1 cellular context compared by ENCODE assay signal in the genomic region with DNA sequence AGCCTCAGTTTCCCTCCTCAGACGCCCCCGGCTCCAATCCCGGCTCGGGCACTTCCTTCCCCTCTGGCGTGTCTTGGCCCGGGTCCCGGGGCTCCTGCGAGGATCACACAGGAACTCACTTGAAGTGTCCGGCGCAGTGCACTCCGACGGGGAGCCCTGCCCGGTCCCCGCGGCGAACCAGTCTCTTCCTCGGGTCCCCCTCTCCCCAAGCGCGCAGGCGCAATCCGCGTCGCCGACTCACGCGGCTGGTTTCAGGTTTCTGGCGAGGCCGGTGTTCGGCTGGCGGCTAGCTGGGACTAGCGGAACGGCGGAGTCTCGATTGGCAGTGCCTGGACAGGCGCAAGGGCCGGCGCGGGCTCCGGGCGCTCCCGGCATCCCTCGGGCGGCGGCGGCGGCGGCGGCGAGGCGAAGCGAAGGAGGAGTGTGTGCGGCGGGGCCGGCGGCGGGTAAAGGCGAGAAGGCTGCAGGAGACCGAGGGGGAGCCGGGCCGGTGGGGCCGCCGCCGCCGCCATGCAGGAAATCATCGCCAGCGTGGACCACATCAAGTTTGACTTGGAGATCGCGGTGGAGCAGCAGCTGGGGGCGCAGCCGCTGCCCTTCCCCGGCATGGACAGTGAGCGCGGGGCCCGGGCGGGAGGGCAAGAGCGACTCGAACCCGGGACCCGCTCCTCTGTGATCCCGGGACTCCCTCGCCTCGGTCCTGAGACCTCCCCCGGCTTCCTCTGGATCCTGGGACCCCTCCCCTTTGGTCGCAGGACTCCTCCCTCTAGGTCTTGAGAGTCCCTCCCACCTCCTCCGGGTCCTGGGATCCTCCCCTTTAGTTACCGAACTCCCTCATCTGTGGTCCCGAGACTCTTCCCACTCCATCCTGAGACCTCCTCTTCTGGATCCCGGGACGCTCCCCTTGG.
A peak's percentile ranks its signal among the peaks of the same experiment; 100 is the strongest.
TF ChIP-seq lines count a peak whose summit lies in the region.

A gene (plus strand): TSS at position 371 of the 908 bp plus-strand sequence. CDS start 140 bp downstream, at position 511.
A gene with protein sequence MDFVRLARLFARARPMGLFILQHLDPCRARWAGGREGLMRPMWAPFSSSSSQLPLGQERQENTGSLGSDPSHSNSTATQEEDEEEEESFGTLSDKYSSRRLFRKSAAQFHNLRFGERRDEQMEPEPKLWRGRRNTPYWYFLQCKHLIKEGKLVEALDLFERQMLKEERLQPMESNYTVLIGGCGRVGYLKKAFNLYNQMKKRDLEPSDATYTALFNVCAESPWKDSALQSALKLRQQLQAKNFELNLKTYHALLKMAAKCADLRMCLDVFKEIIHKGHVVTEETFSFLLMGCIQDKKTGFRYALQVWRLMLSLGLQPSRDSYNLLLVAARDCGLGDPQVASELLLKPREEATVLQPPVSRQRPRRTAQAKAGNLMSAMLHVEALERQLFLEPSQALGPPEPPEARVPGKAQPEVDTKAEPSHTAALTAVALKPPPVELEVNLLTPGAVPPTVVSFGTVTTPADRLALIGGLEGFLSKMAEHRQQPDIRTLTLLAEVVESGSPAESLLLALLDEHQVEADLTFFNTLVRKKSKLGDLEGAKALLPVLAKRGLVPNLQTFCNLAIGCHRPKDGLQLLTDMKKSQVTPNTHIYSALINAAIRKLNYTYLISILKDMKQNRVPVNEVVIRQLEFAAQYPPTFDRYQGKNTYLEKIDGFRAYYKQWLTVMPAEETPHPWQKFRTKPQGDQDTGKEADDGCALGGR (minus strand): TSS at position 226 of the 908 bp plus-strand sequence. CDS start 3,556 bp downstream, outside the sequence.

TF ChIP-seq in HepG2, 621 proteins besides CTCF, POLR2A, EP300 and RAD21 (continues in another document):
- TF ChIP-seq STAG1 (CRISPR knock-in tag; IDR thresholded peaks at IDR 0.05) = no peak; the same call in 1 of the 2 replicates
- peak; percentile 60 for TF ChIP-seq NCOA2 (CRISPR knock-in tag; IDR thresholded peaks at IDR 0.05)
- no peak for TF ChIP-seq NBN (conservative IDR thresholded peaks at IDR 0.05)
- peak; percentile 90; the same call in 1 of the 2 replicates for TF ChIP-seq ZNF614 (CRISPR knock-in tag; IDR thresholded peaks at IDR 0.05; ENCODE audit: borderline replicate concordance)
- peak; percentile 83 for TF ChIP-seq AGO1 (IDR thresholded peaks at IDR 0.05; ENCODE audit: low read depth, low read length, poor library complexity, severe bottlenecking)
- TF ChIP-seq, protein P1, sequence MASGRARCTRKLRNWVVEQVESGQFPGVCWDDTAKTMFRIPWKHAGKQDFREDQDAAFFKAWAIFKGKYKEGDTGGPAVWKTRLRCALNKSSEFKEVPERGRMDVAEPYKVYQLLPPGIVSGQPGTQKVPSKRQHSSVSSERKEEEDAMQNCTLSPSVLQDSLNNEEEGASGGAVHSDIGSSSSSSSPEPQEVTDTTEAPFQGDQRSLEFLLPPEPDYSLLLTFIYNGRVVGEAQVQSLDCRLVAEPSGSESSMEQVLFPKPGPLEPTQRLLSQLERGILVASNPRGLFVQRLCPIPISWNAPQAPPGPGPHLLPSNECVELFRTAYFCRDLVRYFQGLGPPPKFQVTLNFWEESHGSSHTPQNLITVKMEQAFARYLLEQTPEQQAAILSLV (CRISPR knock-in tag; IDR thresholded peaks at IDR 0.05; ENCODE audit: borderline replicate concordance) = no peak
- no peak; the same call in 1 of the 2 replicates for TF ChIP-seq ZNF546 (CRISPR knock-in tag; conservative IDR thresholded peaks at IDR 0.05)
- TF ChIP-seq TOPORS (CRISPR knock-in tag; IDR thresholded peaks at IDR 0.05) = peak; percentile 87
- TF ChIP-seq ZSCAN9 (CRISPR knock-in tag; IDR thresholded peaks at IDR 0.05; ENCODE audit: borderline replicate concordance) = peak; percentile 81; the same call in 1 of the 2 replicates
- no peak for TF ChIP-seq ZNF24 (IDR thresholded peaks at IDR 0.05)
- TF ChIP-seq DNMT3B (CRISPR knock-in tag; conservative IDR thresholded peaks at IDR 0.05) = no peak
- no peak; the same call in 1 of the 2 replicates for TF ChIP-seq ZNF567 (CRISPR knock-in tag; IDR thresholded peaks at IDR 0.05; ENCODE audit: borderline replicate concordance)
- TF ChIP-seq, protein P2, sequence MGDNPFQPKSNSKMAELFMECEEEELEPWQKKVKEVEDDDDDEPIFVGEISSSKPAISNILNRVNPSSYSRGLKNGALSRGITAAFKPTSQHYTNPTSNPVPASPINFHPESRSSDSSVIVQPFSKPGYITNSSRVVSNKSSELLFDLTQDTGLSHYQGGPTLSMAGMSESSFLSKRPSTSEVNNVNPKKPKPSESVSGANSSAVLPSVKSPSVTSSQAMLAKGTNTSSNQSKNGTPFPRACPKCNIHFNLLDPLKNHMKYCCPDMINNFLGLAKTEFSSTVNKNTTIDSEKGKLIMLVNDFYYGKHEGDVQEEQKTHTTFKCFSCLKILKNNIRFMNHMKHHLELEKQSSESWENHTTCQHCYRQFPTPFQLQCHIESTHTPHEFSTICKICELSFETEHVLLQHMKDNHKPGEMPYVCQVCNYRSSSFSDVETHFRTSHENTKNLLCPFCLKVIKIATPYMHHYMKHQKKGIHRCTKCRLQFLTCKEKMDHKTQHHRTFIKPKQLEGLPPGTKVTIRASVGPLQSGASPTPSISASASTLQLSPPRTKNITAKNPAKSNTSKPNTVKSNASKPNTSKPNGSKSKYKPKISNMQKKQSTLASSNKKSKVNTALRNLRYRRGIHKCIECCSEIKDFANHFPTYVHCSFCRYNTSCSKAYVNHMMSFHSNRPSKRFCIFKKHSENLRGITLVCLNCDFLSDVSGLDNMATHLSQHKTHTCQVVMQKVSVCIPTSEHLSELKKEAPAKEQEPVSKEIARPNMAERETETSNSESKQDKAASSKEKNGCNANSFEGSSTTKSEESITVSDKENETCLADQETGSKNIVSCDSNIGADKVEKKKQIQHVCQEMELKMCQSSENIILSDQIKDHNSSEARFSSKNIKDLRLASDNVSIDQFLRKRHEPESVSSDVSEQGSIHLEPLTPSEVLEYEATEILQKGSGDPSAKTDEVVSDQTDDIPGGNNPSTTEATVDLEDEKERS (CRISPR knock-in tag; IDR thresholded peaks at IDR 0.05) = no peak
- 0 out of 2 replicates have a peak, but pooled peaks have one; percentile 76 for TF ChIP-seq ZNF552 (CRISPR knock-in tag; IDR thresholded peaks at IDR 0.05; ENCODE audit: borderline replicate concordance)
- TF ChIP-seq, protein P3, sequence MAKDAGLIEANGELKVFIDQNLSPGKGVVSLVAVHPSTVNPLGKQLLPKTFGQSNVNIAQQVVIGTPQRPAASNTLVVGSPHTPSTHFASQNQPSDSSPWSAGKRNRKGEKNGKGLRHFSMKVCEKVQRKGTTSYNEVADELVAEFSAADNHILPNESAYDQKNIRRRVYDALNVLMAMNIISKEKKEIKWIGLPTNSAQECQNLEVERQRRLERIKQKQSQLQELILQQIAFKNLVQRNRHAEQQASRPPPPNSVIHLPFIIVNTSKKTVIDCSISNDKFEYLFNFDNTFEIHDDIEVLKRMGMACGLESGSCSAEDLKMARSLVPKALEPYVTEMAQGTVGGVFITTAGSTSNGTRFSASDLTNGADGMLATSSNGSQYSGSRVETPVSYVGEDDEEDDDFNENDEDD (CRISPR knock-in tag; IDR thresholded peaks at IDR 0.05; ENCODE audit: borderline replicate concordance) = peak; percentile 91
- TF ChIP-seq, protein P4, sequence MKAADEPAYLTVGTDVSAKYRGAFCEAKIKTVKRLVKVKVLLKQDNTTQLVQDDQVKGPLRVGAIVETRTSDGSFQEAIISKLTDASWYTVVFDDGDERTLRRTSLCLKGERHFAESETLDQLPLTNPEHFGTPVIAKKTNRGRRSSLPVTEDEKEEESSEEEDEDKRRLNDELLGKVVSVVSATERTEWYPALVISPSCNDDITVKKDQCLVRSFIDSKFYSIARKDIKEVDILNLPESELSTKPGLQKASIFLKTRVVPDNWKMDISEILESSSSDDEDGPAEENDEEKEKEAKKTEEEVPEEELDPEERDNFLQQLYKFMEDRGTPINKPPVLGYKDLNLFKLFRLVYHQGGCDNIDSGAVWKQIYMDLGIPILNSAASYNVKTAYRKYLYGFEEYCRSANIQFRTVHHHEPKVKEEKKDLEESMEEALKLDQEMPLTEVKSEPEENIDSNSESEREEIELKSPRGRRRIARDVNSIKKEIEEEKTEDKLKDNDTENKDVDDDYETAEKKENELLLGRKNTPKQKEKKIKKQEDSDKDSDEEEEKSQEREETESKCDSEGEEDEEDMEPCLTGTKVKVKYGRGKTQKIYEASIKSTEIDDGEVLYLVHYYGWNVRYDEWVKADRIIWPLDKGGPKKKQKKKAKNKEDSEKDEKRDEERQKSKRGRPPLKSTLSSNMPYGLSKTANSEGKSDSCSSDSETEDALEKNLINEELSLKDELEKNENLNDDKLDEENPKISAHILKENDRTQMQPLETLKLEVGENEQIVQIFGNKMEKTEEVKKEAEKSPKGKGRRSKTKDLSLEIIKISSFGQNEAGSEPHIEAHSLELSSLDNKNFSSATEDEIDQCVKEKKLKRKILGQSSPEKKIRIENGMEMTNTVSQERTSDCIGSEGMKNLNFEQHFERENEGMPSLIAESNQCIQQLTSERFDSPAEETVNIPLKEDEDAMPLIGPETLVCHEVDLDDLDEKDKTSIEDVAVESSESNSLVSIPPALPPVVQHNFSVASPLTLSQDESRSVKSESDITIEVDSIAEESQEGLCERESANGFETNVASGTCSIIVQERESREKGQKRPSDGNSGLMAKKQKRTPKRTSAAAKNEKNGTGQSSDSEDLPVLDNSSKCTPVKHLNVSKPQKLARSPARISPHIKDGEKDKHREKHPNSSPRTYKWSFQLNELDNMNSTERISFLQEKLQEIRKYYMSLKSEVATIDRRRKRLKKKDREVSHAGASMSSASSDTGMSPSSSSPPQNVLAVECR (CRISPR knock-in tag; IDR thresholded peaks at IDR 0.05; ENCODE audit: borderline replicate concordance) = peak; percentile 93
- TF ChIP-seq DMAP1 (CRISPR knock-in tag; IDR thresholded peaks at IDR 0.05) = peak; percentile 70; the same call in 1 of the 2 replicates
- TF ChIP-seq, protein P5, sequence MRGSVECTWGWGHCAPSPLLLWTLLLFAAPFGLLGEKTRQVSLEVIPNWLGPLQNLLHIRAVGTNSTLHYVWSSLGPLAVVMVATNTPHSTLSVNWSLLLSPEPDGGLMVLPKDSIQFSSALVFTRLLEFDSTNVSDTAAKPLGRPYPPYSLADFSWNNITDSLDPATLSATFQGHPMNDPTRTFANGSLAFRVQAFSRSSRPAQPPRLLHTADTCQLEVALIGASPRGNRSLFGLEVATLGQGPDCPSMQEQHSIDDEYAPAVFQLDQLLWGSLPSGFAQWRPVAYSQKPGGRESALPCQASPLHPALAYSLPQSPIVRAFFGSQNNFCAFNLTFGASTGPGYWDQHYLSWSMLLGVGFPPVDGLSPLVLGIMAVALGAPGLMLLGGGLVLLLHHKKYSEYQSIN (CRISPR knock-in tag; IDR thresholded peaks at IDR 0.05; ENCODE audit: borderline replicate concordance) = no peak
- no peak for TF ChIP-seq MATR3 (CRISPR knock-in tag; IDR thresholded peaks at IDR 0.05)
- TF ChIP-seq, protein P6, sequence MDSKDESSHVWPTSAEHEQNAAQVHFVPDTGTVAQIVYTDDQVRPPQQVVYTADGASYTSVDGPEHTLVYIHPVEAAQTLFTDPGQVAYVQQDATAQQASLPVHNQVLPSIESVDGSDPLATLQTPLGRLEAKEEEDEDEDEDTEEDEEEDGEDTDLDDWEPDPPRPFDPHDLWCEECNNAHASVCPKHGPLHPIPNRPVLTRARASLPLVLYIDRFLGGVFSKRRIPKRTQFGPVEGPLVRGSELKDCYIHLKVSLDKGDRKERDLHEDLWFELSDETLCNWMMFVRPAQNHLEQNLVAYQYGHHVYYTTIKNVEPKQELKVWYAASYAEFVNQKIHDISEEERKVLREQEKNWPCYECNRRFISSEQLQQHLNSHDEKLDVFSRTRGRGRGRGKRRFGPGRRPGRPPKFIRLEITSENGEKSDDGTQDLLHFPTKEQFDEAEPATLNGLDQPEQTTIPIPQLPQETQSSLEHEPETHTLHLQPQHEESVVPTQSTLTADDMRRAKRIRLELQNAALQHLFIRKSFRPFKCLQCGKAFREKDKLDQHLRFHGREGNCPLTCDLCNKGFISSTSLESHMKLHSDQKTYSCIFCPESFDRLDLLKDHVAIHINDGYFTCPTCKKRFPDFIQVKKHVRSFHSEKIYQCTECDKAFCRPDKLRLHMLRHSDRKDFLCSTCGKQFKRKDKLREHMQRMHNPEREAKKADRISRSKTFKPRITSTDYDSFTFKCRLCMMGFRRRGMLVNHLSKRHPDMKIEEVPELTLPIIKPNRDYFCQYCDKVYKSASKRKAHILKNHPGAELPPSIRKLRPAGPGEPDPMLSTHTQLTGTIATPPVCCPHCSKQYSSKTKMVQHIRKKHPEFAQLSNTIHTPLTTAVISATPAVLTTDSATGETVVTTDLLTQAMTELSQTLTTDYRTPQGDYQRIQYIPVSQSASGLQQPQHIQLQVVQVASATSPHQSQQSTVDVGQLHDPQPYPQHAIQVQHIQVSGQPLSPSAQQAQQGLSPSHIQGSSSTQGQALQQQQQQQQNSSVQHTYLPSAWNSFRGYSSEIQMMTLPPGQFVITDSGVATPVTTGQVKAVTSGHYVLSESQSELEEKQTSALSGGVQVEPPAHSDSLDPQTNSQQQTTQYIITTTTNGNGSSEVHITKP (CRISPR knock-in tag; IDR thresholded peaks at IDR 0.05; ENCODE audit: low read depth) = no peak
- TF ChIP-seq SMARCE1 (IDR thresholded peaks at IDR 0.05; ENCODE audit: borderline replicate concordance) = no peak
- TF ChIP-seq, protein P7, sequence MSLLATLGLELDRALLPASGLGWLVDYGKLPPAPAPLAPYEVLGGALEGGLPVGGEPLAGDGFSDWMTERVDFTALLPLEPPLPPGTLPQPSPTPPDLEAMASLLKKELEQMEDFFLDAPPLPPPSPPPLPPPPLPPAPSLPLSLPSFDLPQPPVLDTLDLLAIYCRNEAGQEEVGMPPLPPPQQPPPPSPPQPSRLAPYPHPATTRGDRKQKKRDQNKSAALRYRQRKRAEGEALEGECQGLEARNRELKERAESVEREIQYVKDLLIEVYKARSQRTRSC (CRISPR knock-in tag; IDR thresholded peaks at IDR 0.05; ENCODE audit: low read depth) = no peak
- 0 out of 2 replicates have a peak, but pooled peaks have one; percentile 29 for TF ChIP-seq ZNF816 (CRISPR knock-in tag; IDR thresholded peaks at IDR 0.05; ENCODE audit: borderline replicate concordance)
- TF ChIP-seq ZKSCAN5 (CRISPR knock-in tag; IDR thresholded peaks at IDR 0.05) = no peak
- TF ChIP-seq ZBTB7A (CRISPR knock-in tag; IDR thresholded peaks at IDR 0.05) = no peak
- TF ChIP-seq FOXP1 (IDR thresholded peaks at IDR 0.05) = no peak
- TF ChIP-seq FOXP1 (CRISPR knock-in tag; IDR thresholded peaks at IDR 0.05) = no peak
- TF ChIP-seq EZH2 (conservative IDR thresholded peaks at IDR 0.05; ENCODE audit: low read depth, low read length) = no peak
- no peak for TF ChIP-seq MIER2 (CRISPR knock-in tag; IDR thresholded peaks at IDR 0.05)
- peak; percentile 25 for TF ChIP-seq CAMTA2 (CRISPR knock-in tag; IDR thresholded peaks at IDR 0.05; ENCODE audit: borderline replicate concordance)
- no peak for TF ChIP-seq RAD51 (IDR thresholded peaks at IDR 0.05; ENCODE audit: borderline replicate concordance)
- no peak for TF ChIP-seq ZSCAN12 (CRISPR knock-in tag; IDR thresholded peaks at IDR 0.05)
- no peak; the same call in 1 of the 2 replicates for TF ChIP-seq ZNF782 (CRISPR knock-in tag; IDR thresholded peaks at IDR 0.05; ENCODE audit: borderline replicate concordance)
- TF ChIP-seq, protein P8, sequence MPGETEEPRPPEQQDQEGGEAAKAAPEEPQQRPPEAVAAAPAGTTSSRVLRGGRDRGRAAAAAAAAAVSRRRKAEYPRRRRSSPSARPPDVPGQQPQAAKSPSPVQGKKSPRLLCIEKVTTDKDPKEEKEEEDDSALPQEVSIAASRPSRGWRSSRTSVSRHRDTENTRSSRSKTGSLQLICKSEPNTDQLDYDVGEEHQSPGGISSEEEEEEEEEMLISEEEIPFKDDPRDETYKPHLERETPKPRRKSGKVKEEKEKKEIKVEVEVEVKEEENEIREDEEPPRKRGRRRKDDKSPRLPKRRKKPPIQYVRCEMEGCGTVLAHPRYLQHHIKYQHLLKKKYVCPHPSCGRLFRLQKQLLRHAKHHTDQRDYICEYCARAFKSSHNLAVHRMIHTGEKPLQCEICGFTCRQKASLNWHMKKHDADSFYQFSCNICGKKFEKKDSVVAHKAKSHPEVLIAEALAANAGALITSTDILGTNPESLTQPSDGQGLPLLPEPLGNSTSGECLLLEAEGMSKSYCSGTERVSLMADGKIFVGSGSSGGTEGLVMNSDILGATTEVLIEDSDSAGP (CRISPR knock-in tag; IDR thresholded peaks at IDR 0.05; ENCODE audit: borderline replicate concordance) = peak; percentile 76
